ENCODE assay signal across 8 cellular contexts in genomic region chr6:106359989-106360409, GRCh38. TPM values are rescaled to one million over a fixed set of nuclear protein-coding genes. Genes with fewer than 3 reads are reported as not detected.
DNase-seq lines count a peak whose midpoint lies in the region; ATAC-seq, FAIRE-seq and TF ChIP-seq lines count a peak whose summit lies in the region.

No MANE protein-coding gene starts in this region.

- peak overlapping the region; percentile 67 for H3K4me3 Mint-ChIP-seq in activated T-cell treated with anti-CD3 and anti-CD28 coated beads, Interleukin-2, amount 50 U/mL, for 4 hours
- H3K4me3 Mint-ChIP-seq in activated T-helper 17 cell treated with anti-CD3 and anti-CD28 coated beads, Interleukin-2, amount 50 U/mL, for 72 hours: peak overlapping the region; percentile 66

- FAIRE-seq in keratinocyte (lab: Jason Lieb, UNC) (no peak), GM12892 (lab: Jason Lieb, UNC) (no peak)

- dilution Hi-C loops in keratinocyte (cut with MboI; ENCODE audit: extremely low pct_ligation_motif_present, low sequenced_read_pairs): no loop called here

- intact Hi-C loops in testis (cut with DNase I; ENCODE audit: low total_unique reads) (no loop called here), left colon (cut with DNase I, micrococcal nuclease) (no loop called here)

- H2AFZ ChIP-seq in keratinocyte (ENCODE audit: control insufficient read depth, low read length): peak overlapping the region; percentile 97

- H4K20me1 ChIP-seq in keratinocyte (ENCODE audit: control insufficient read depth, extremely low read depth, insufficient read depth, low read length): no peaks in the 10 kb centered on the region

- H3K27ac ChIP-seq in keratinocyte (ENCODE audit: control insufficient read depth, insufficient read depth, low read length) (peak overlapping the region; percentile 31), testis (no peak overlapping the region)

- peak overlapping the region; percentile 91 for H3K9ac ChIP-seq in keratinocyte (ENCODE audit: control insufficient read depth, extremely low read depth, insufficient read depth, low read length)

- H3K9me3 ChIP-seq in keratinocyte (ENCODE audit: control insufficient read depth, low read depth, low read length) (no peaks in the 10 kb centered on the region), testis (no peaks in the 10 kb centered on the region)

- no peaks in the 10 kb centered on the region for H3K9me1 ChIP-seq in keratinocyte (ENCODE audit: control insufficient read depth, extremely low read depth, insufficient read depth, low read length)

- H3K4me1 ChIP-seq in keratinocyte (ENCODE audit: control insufficient read depth, extremely low read depth, insufficient read depth, low read length) (peaks cover 7% of the 10 kb centered on the region), testis (no peaks in the 10 kb centered on the region)

- ATAC-seq in activated T-cell treated with anti-CD3 and anti-CD28 coated beads, Interleukin-2, amount 50 U/mL, for 4 hours: no peak
- ATAC-seq in activated T-helper 17 cell treated with anti-CD3 and anti-CD28 coated beads, Interleukin-2, amount 50 U/mL, for 72 hours (replicated peaks): no peak
- no peak for ATAC-seq in left colon

- H3K9me3 Mint-ChIP-seq in activated T-cell treated with anti-CD3 and anti-CD28 coated beads, Interleukin-2, amount 50 U/mL, for 4 hours: no peaks in the 10 kb centered on the region
- H3K9me3 Mint-ChIP-seq in activated T-helper 17 cell treated with anti-CD3 and anti-CD28 coated beads, Interleukin-2, amount 50 U/mL, for 72 hours: no peaks in the 10 kb centered on the region

- H3K27me3 ChIP-seq in keratinocyte (ENCODE audit: control insufficient read depth, extremely low read depth, insufficient read depth, low read length) (no peaks in the 10 kb centered on the region), testis (no peaks in the 10 kb centered on the region)

- WGBS in testis, 2 donors: 20 to 36% methylated on average over 9 to 12 of the region's 12 CpGs

- H3K36me3 ChIP-seq in keratinocyte (ENCODE audit: control insufficient read depth in 2 of 2, extremely low read depth in 1 of 2, insufficient read depth in 2 of 2, low read length in 2 of 2): no peaks in the 10 kb centered on the region
- H3K36me3 ChIP-seq in testis (ENCODE audit: low read depth, missing control alignments): no peaks in the 10 kb centered on the region

- no peak for TF ChIP-seq CTCF in keratinocyte (optimal IDR thresholded peaks at IDR 0.05 in 1 of 3, IDR thresholded peaks at IDR 0.05 in 1 of 3, conservative IDR thresholded peaks at IDR 0.05 in 1 of 3; ENCODE audit: extremely low read depth in 1 of 3, insufficient read depth in 2 of 3, low read length in 3 of 3)
- no peak for TF ChIP-seq CTCF in testis (IDR thresholded peaks at IDR 0.05)

- TF ChIP-seq POLR2A in testis (IDR thresholded peaks at IDR 0.05): no peak
- TF ChIP-seq POLR2A in GM12892 (IDR thresholded peaks at IDR 0.05; ENCODE audit: low read depth, low read length): no peak

- no peaks in the 10 kb centered on the region for H3K36me3 Mint-ChIP-seq in activated T-cell treated with anti-CD3 and anti-CD28 coated beads, Interleukin-2, amount 50 U/mL, for 4 hours (ENCODE audit: insufficient read depth)
- H3K36me3 Mint-ChIP-seq in activated T-helper 17 cell treated with anti-CD3 and anti-CD28 coated beads, Interleukin-2, amount 50 U/mL, for 72 hours (ENCODE audit: low read depth): no peaks in the 10 kb centered on the region

- no peak for DNase-seq in activated T-cell treated with anti-CD3 and anti-CD28 coated beads, Interleukin-2, amount 50 U/mL, for 4 hours
- DNase-seq in activated T-cell treated with anti-CD3 and anti-CD28 coated beads, Interleukin-2, amount 50 U/mL, for 1 hour: no peak
- no peak for DNase-seq in keratinocyte (ENCODE audit: low read depth, low spot score)
- no peak for DNase-seq in testis
- DNase-seq in GM12892 (ENCODE audit: insufficient read length): no peak
- DNase-seq in left colon: no peak
- no peak for DNase-seq in NAMALWA (ENCODE audit: low spot score)

- H3K27ac Mint-ChIP-seq in activated T-helper 17 cell treated with anti-CD3 and anti-CD28 coated beads, Interleukin-2, amount 50 U/mL, for 72 hours: no peak overlapping the region

- H3K4me1 Mint-ChIP-seq in activated T-cell treated with anti-CD3 and anti-CD28 coated beads, Interleukin-2, amount 50 U/mL, for 4 hours (ENCODE audit: low read depth): peaks cover 12% of the 10 kb centered on the region
- H3K4me1 Mint-ChIP-seq in activated T-helper 17 cell treated with anti-CD3 and anti-CD28 coated beads, Interleukin-2, amount 50 U/mL, for 72 hours: peaks cover 4% of the 10 kb centered on the region

- H3K4me3 ChIP-seq in keratinocyte (ENCODE audit: control insufficient read depth in 2 of 3, extremely low read depth in 1 of 3, insufficient read depth in 2 of 3, low read depth in 1 of 3, low read length in 3 of 3) (peak overlapping the region; percentile 58 to 80 (median 72)), testis (peak overlapping the region; percentile 43 to 47)

- H3K4me2 ChIP-seq in keratinocyte (ENCODE audit: control insufficient read depth, extremely low read depth, insufficient read depth, low read depth, low read length): peak overlapping the region; percentile 71

- H3K27me3 Mint-ChIP-seq in activated T-cell treated with anti-CD3 and anti-CD28 coated beads, Interleukin-2, amount 50 U/mL, for 4 hours (ENCODE audit: low read depth): peaks cover 45% of the 10 kb centered on the region
- H3K27me3 Mint-ChIP-seq in activated T-helper 17 cell treated with anti-CD3 and anti-CD28 coated beads, Interleukin-2, amount 50 U/mL, for 72 hours: peaks cover 38% of the 10 kb centered on the region

- H3K79me2 ChIP-seq in keratinocyte (ENCODE audit: control insufficient read depth, insufficient read depth, low read length): peaks cover 21% of the 10 kb centered on the region

RNA-seq across cellular contexts. Expression of gene CRYBG1, which starts 0.5 kb away (rescaled TPM):
- total RNA-seq in activated T-cell treated with anti-CD3 and anti-CD28 coated beads, Interleukin-2, amount 50 U/mL, for 4 hours: 10 to 100 TPM in 2 of 3 donors, 1 to 10 TPM in 1; 8.5 to 28.6 (median 20.1) TPM
- 10 to 100 TPM; 30.6 to 36.4 TPM for total RNA-seq in activated T-helper 17 cell treated with anti-CD3 and anti-CD28 coated beads, Interleukin-2, amount 50 U/mL, for 72 hours
- polyA plus RNA-seq in keratinocyte: 33.8 to 54.7 TPM (median 36.9 TPM) in 3 replicates
- 60.7 TPM for polyA plus RNA-seq in keratinocyte (2011; ENCODE audit: low read depth)
- polyA plus RNA-seq in keratinocyte (2011; cell fraction: cytosol; rRNA removed): 20.3 and 32.0 TPM in 2 replicates
- 51.0 and 57.2 TPM in 2 replicates for polyA plus RNA-seq in keratinocyte (2011; cell fraction: nucleus; rRNA removed)
- 32.0 and 53.1 TPM in 2 replicates for polyA plus RNA-seq in keratinocyte (2012; ENCODE audit: low replicate concordance)
- 26.5 to 85.7 TPM (median 52.9 TPM) in 3 replicates for polyA minus RNA-seq in keratinocyte
- polyA minus RNA-seq in keratinocyte (2011; cell fraction: cytosol; rRNA and poly(A)+ RNA removed): 36.6 TPM
- 61.8 and 116 TPM in 2 replicates for polyA minus RNA-seq in keratinocyte (2011; cell fraction: nucleus; rRNA and poly(A)+ RNA removed)
- 1 to 10 TPM; 4.8 to 7.8 TPM for total RNA-seq in testis
- polyA plus RNA-seq in testis (ENCODE audit: insufficient read depth, low read depth, low replicate concordance): 16.5 TPM
- 37.7 TPM for polyA plus RNA-seq in GM12892 (2012; ENCODE audit: missing spikeins)
- total RNA-seq in left colon: 10 to 100 TPM; 73.7 to 77.5 TPM

RNA-seq across cellular contexts. Expression of gene ATG5, which starts 34.4 kb away (rescaled TPM):
- 10 to 100 TPM; 29.3 to 30.2 (median 29.5) TPM for total RNA-seq in activated T-cell treated with anti-CD3 and anti-CD28 coated beads, Interleukin-2, amount 50 U/mL, for 4 hours
- 10 to 100 TPM; 24.3 to 47.4 TPM for total RNA-seq in activated T-helper 17 cell treated with anti-CD3 and anti-CD28 coated beads, Interleukin-2, amount 50 U/mL, for 72 hours
- polyA plus RNA-seq in keratinocyte (29.1 to 60.0 TPM (median 32.8 TPM) in 3 replicates), testis (ENCODE audit: insufficient read depth, low read depth, low replicate concordance) (21.5 TPM)
- polyA plus RNA-seq in keratinocyte (2011; ENCODE audit: low read depth): 151 TPM
- polyA plus RNA-seq in keratinocyte (2011; cell fraction: cytosol; rRNA removed): 23.9 and 47.2 TPM in 2 replicates
- polyA plus RNA-seq in keratinocyte (2011; cell fraction: nucleus; rRNA removed): 18.6 and 25.7 TPM in 2 replicates
- polyA plus RNA-seq in keratinocyte (2012; ENCODE audit: low replicate concordance): 27.0 and 31.8 TPM in 2 replicates
- polyA minus RNA-seq in keratinocyte: 5.3 to 41.9 TPM (median 20.7 TPM) in 3 replicates
- polyA minus RNA-seq in keratinocyte (2011; cell fraction: cytosol; rRNA and poly(A)+ RNA removed): 18.2 TPM
- polyA minus RNA-seq in keratinocyte (2011; cell fraction: nucleus; rRNA and poly(A)+ RNA removed): 18.5 and 41.2 TPM in 2 replicates
- total RNA-seq in testis (10 to 100 TPM; 27.6 to 34.9 TPM), left colon (10 to 100 TPM; 43.7 to 46.7 TPM)
- polyA plus RNA-seq in GM12892 (2012; ENCODE audit: missing spikeins): 20.4 TPM
